In the genomic region with DNA sequence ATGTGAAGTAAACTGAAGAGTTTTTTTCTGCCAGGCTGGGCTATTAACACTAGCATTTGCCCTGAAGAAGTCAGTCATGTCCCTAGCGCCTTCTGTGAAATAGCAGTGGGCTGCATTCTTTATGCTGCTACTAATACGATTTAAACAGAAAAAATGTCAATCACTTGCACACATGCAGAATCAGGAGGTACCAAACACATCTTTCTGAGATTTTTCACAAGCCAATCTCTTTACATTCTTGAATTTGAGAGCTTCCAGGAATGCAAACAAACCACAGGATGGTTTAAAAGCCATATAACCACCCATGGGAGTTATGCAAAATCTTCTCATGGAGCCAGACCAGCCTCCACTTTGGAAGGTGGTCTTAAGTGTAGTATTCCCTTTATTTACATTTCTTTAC, we compare ENCODE assay signal across 30 cellular contexts.
"Had no signal": no experiment of that assay in that cellular context is flagged by ENCODE, and none has a peak within 500 bp of the region (broad histone marks: within the 10 kb centered on the region; RNA-seq: fewer than 3 reads in every experiment).

No MANE protein-coding gene starts in this region.

- H3K4me2 ChIP-seq: SK-N-SH had no signal

- DNase-seq: activated CD4-positive, alpha-beta memory T cell treated with anti-CD3 and anti-CD28 coated beads, Interleukin-2, amount 10 ng/mL, durations not matched to agents 7 days and 5 days; activated CD4-positive, alpha-beta T cell treated with anti-CD3 and anti-CD28 coated beads for 36 hours; activated CD4-positive, alpha-beta T cell treated with anti-CD3 and anti-CD28 coated beads, Interleukin-2, amount 50 U/mL, for 1 hour; activated gamma-delta T cell treated with Interleukin-2 at 50 U/mL for 16 hours; activated naive CD4-positive, alpha-beta T cell treated with anti-CD3 and anti-CD28 coated beads, Interleukin-2, amount 10 ng/mL, durations not matched to agents 7 days and 5 days; activated naive CD8-positive, alpha-beta T cell treated with anti-CD3 and anti-CD28 coated beads for 36 hours; activated T-cell treated with anti-CD3 and anti-CD28 coated beads for 4 hours; activated T-cell treated with anti-CD3 and anti-CD28 coated beads, Interleukin-2, amount 50 U/mL, for 48 hours; adrenal gland; anterior cingulate cortex; body of pancreas; NCI-H1092; NCI-H1417 treated with DMSO at 0.1 percent for 48 hours; NCI-H1694; NCI-H2029; NCI-H2107; NCI-H2171 treated with DMSO at 0.1 percent for 48 hours; NCI-H345; NCI-H510A; NCI-H526 treated with DMSO at 0.1 percent for 48 hours; NCI-H82; Peyer's patch; Right ventricle myocardium superior; SJCRH30; SK-N-SH; T-helper 1 cell had no signal

- H3K36me3 Mint-ChIP-seq: activated naive CD4-positive, alpha-beta T cell treated with anti-CD3 and anti-CD28 coated beads, Interleukin-2, amount 10 ng/mL, durations not matched to agents 7 days and 5 days; activated naive CD8-positive, alpha-beta T cell treated with anti-CD3 and anti-CD28 coated beads for 36 hours had no signal

- ATAC-seq: activated CD4-positive, alpha-beta T cell treated with anti-CD3 and anti-CD28 coated beads for 36 hours; activated T-helper 17 cell treated with anti-CD3 and anti-CD28 coated beads, Interleukin-2, amount 50 U/mL, for 72 hours; body of pancreas had no signal

- H3K27ac ChIP-seq: adrenal gland, body of pancreas, Peyer's patch, RWPE1, SJCRH30, VCaP had no signal

- H3K4me3 ChIP-seq: adrenal gland, body of pancreas, Peyer's patch, SJCRH30 had no signal

- H3K9me3 ChIP-seq: adrenal gland, body of pancreas, Peyer's patch, SJCRH30, SK-N-SH had no signal

- H3K9ac ChIP-seq: SK-N-SH had no signal

- H3K27me3 ChIP-seq: adrenal gland, body of pancreas, Peyer's patch, SJCRH30 had no signal

- H3K4me1 Mint-ChIP-seq: activated CD4-positive, alpha-beta memory T cell treated with anti-CD3 and anti-CD28 coated beads, Interleukin-2, amount 10 ng/mL, durations not matched to agents 7 days and 5 days; activated CD4-positive, alpha-beta T cell treated with anti-CD3 and anti-CD28 coated beads for 36 hours; activated naive CD4-positive, alpha-beta T cell treated with anti-CD3 and anti-CD28 coated beads, Interleukin-2, amount 10 ng/mL, durations not matched to agents 7 days and 5 days; activated naive CD8-positive, alpha-beta T cell treated with anti-CD3 and anti-CD28 coated beads for 36 hours; activated T-helper 17 cell treated with anti-CD3 and anti-CD28 coated beads, Interleukin-2, amount 50 U/mL, for 72 hours; central memory CD8-positive, alpha-beta T cell had no signal

- H3K27me3 Mint-ChIP-seq: activated CD4-positive, alpha-beta memory T cell treated with anti-CD3 and anti-CD28 coated beads, Interleukin-2, amount 10 ng/mL, durations not matched to agents 7 days and 5 days; activated CD4-positive, alpha-beta T cell treated with anti-CD3 and anti-CD28 coated beads for 36 hours; activated naive CD4-positive, alpha-beta T cell treated with anti-CD3 and anti-CD28 coated beads, Interleukin-2, amount 10 ng/mL, durations not matched to agents 7 days and 5 days; activated naive CD8-positive, alpha-beta T cell treated with anti-CD3 and anti-CD28 coated beads for 36 hours; activated T-helper 17 cell treated with anti-CD3 and anti-CD28 coated beads, Interleukin-2, amount 50 U/mL, for 72 hours; central memory CD8-positive, alpha-beta T cell had no signal

- H3K4me3 Mint-ChIP-seq: activated CD4-positive, alpha-beta memory T cell treated with anti-CD3 and anti-CD28 coated beads, Interleukin-2, amount 10 ng/mL, durations not matched to agents 7 days and 5 days; activated CD4-positive, alpha-beta T cell treated with anti-CD3 and anti-CD28 coated beads for 36 hours; activated naive CD4-positive, alpha-beta T cell treated with anti-CD3 and anti-CD28 coated beads, Interleukin-2, amount 10 ng/mL, durations not matched to agents 7 days and 5 days; activated naive CD8-positive, alpha-beta T cell treated with anti-CD3 and anti-CD28 coated beads for 36 hours; activated T-helper 17 cell treated with anti-CD3 and anti-CD28 coated beads, Interleukin-2, amount 50 U/mL, for 72 hours; central memory CD8-positive, alpha-beta T cell had no signal

- H3K4me1 ChIP-seq: adrenal gland, body of pancreas, Peyer's patch, SJCRH30 had no signal

- H3K27ac Mint-ChIP-seq: activated CD4-positive, alpha-beta memory T cell treated with anti-CD3 and anti-CD28 coated beads, Interleukin-2, amount 10 ng/mL, durations not matched to agents 7 days and 5 days; activated CD4-positive, alpha-beta T cell treated with anti-CD3 and anti-CD28 coated beads for 36 hours; activated naive CD4-positive, alpha-beta T cell treated with anti-CD3 and anti-CD28 coated beads, Interleukin-2, amount 10 ng/mL, durations not matched to agents 7 days and 5 days; activated naive CD8-positive, alpha-beta T cell treated with anti-CD3 and anti-CD28 coated beads for 36 hours; activated T-helper 17 cell treated with anti-CD3 and anti-CD28 coated beads, Interleukin-2, amount 50 U/mL, for 72 hours had no signal

- H3K36me3 ChIP-seq: adrenal gland, Peyer's patch, SJCRH30 had no signal
